In genomic region chrX:129737921-129738320, GRCh38 we compare ENCODE assay signal across 10 cellular contexts. TPM values are rescaled to one million over a fixed set of nuclear protein-coding genes. Genes with fewer than 3 reads are reported as not detected.
DNase-seq lines count a peak whose midpoint lies in the region; ATAC-seq, FAIRE-seq and TF ChIP-seq lines count a peak whose summit lies in the region.
"Had no signal": no experiment of that assay in that cellular context is flagged by ENCODE, and none has a peak within 500 bp of the region (broad histone marks: within the 10 kb centered on the region; RNA-seq: fewer than 3 reads in every experiment).

No MANE protein-coding gene starts in this region.

- H3K9me3 ChIP-seq in astrocyte (ENCODE audit: insufficient read depth, low read depth, low read length): no peaks in the 10 kb centered on the region
- no peaks in the 10 kb centered on the region for H3K9me3 ChIP-seq in H9 (ENCODE audit: control insufficient read depth, low read depth, low read length)

- H3K27ac Mint-ChIP-seq in astrocyte (ENCODE audit: unreplicated experiment) (no peak overlapping the region), H9 (no peak overlapping the region)

- H3K56ac ChIP-seq in H9 (ENCODE audit: insufficient read length, low read depth, low read length): no peak overlapping the region

- H3K4me3 Mint-ChIP-seq in astrocyte (ENCODE audit: unreplicated experiment) (no peak overlapping the region), H9 (0 out of 5 replicates have a peak overlapping the region, but pooled peaks of 1 of the 2 experiments have one; percentile 25)
- H3K4me3 Mint-ChIP-seq: CD4-positive, alpha-beta memory T cell had no signal

- H3K4me3 ChIP-seq in ACC112 (ENCODE audit: low read depth, low read length) (no peak overlapping the region), astrocyte (ENCODE audit: insufficient read depth, low read depth, low read length) (no peak overlapping the region)

- H3T11ph ChIP-seq in H9 (ENCODE audit: low read length): no peak overlapping the region

- peaks cover 16% of the 10 kb centered on the region for H3K27me3 Mint-ChIP-seq in astrocyte (ENCODE audit: low read depth, unreplicated experiment)
- peaks cover 28% of the 10 kb centered on the region for H3K27me3 Mint-ChIP-seq in H9 (ENCODE audit: low read depth)
- H3K27me3 Mint-ChIP-seq: CD4-positive, alpha-beta memory T cell had no signal

- H3K9ac ChIP-seq in astrocyte (ENCODE audit: low read length) (no peak overlapping the region), H9 (ENCODE audit: extremely low read depth, insufficient read length, low read length) (no peak overlapping the region)

- H3K36me3 Mint-ChIP-seq in astrocyte (ENCODE audit: low read depth, unreplicated experiment) (no peaks in the 10 kb centered on the region), H9 (ENCODE audit: insufficient read depth in 1 of 3, low read depth in 3 of 3) (no peaks in the 10 kb centered on the region; a peak in 1 of 7 replicates)
- H3K36me3 Mint-ChIP-seq: CD4-positive, alpha-beta memory T cell had no signal

- H2BK120ac ChIP-seq in H9 (ENCODE audit: low read depth, low read length, poor library complexity, severe bottlenecking): no peak overlapping the region

- ATAC-seq in GM21723 (IDR thresholded peaks at IDR 0.05; ENCODE audit: unreplicated experiment) (peak; percentile 44), left colon (peak; percentile 50), GM21528 (IDR thresholded peaks at IDR 0.05; ENCODE audit: low FRiP score, unreplicated experiment) (no peak), GM21360 (IDR thresholded peaks at IDR 0.05; ENCODE audit: unreplicated experiment) (no peak), HG03565 (IDR thresholded peaks at IDR 0.05; ENCODE audit: unreplicated experiment) (no peak)

- H4K20me1 ChIP-seq in astrocyte (ENCODE audit: insufficient read depth, low read length) (no peaks in the 10 kb centered on the region), H9 (ENCODE audit: control insufficient read depth, insufficient read depth, insufficient read length) (no peaks in the 10 kb centered on the region)

- peak; percentile 82 for FAIRE-seq in astrocyte (lab: Jason Lieb, UNC)

- H4K5ac ChIP-seq in H9 (ENCODE audit: insufficient read length, low read depth, low read length): no peak overlapping the region

- peaks cover 3% of the 10 kb centered on the region for H3K4me1 Mint-ChIP-seq in astrocyte (ENCODE audit: low read depth, unreplicated experiment)
- H3K4me1 Mint-ChIP-seq in H9: peaks cover 8 to 27% of the 10 kb centered on the region in 2 experiments

- H3K4me2 ChIP-seq in astrocyte (ENCODE audit: low read length) (no peak overlapping the region), H9 (ENCODE audit: insufficient read depth, insufficient read length, low read length) (no peak overlapping the region)

- no peak overlapping the region for H3K27ac ChIP-seq in ACC112 (ENCODE audit: low read depth, low read length)
- no peak overlapping the region for H3K27ac ChIP-seq in astrocyte (ENCODE audit: low read depth, low read length)
- no peak overlapping the region for H3K27ac ChIP-seq in H9 (ENCODE audit: insufficient read length, low read depth, low read length)

- H3K23ac ChIP-seq in H9 (ENCODE audit: insufficient read length, low read depth, low read length): no peak overlapping the region

- no peak overlapping the region for H2AK5ac ChIP-seq in H9 (ENCODE audit: insufficient read length, low read length)

- TF ChIP-seq CTCF in astrocyte (IDR thresholded peaks at IDR 0.05; ENCODE audit: insufficient read depth, low read depth, low read length) (no peak), H9 (conservative IDR thresholded peaks at IDR 0.05) (no peak)

- H2BK12ac ChIP-seq in H9 (ENCODE audit: insufficient read length, low read depth, low read length): no peak overlapping the region

- DNase-seq in astrocyte (ENCODE audit: low read depth): peak; percentile 35
- no peak for DNase-seq in left colon
- DNase-seq in H9: no peak
- DNase-seq: CD4-positive, alpha-beta memory T cell had no signal

- no peak overlapping the region for H4K91ac ChIP-seq in H9 (ENCODE audit: insufficient read length, low read depth, low read length)

- no peak overlapping the region for H2BK15ac ChIP-seq in H9 (ENCODE audit: low read depth, low read length)

- H3K9me3 Mint-ChIP-seq in astrocyte (ENCODE audit: unreplicated experiment) (no peaks in the 10 kb centered on the region), H9 (peaks cover 0 to 62% of the 10 kb centered on the region in 2 experiments; a peak in 2 of 5 replicates)
- H3K9me3 Mint-ChIP-seq: CD4-positive, alpha-beta memory T cell had no signal

- no peaks in the 10 kb centered on the region for H3K36me3 ChIP-seq in ACC112 (ENCODE audit: insufficient read depth, low read length)
- no peaks in the 10 kb centered on the region for H3K36me3 ChIP-seq in astrocyte (ENCODE audit: insufficient read depth, low read length)

- H3K27me3 ChIP-seq in ACC112 (ENCODE audit: insufficient read depth, low read length) (no peaks in the 10 kb centered on the region), astrocyte (ENCODE audit: insufficient read depth, low read length) (no peaks in the 10 kb centered on the region), H9 (ENCODE audit: insufficient read depth, low read length) (no peaks in the 10 kb centered on the region)

- H3K18ac ChIP-seq in H9 (ENCODE audit: insufficient read length, low read depth, low read length): no peak overlapping the region

- no peak overlapping the region for H3K4ac ChIP-seq in H9 (ENCODE audit: low read depth, low read length)

- no peak overlapping the region for H3K14ac ChIP-seq in H9 (ENCODE audit: insufficient read depth, low read length)

- no peak overlapping the region for H4K8ac ChIP-seq in H9 (replicated peaks; ENCODE audit: insufficient read length, low read depth, low read length)

- WGBS in H9 (ENCODE audit: extremely low coverage, insufficient read length, low lambda C conversion rate): no CpG with 5 or more reads among the region's 5 CpGs

- intact Hi-C loops in left colon (cut with DNase I, micrococcal nuclease): no loop called here

- no peak overlapping the region for H2BK5ac ChIP-seq in H9 (ENCODE audit: insufficient read length, low read length)

- H3K79me2 ChIP-seq in ACC112 (ENCODE audit: control insufficient read depth, insufficient read depth, low read length, unreplicated experiment) (no peaks in the 10 kb centered on the region), astrocyte (ENCODE audit: insufficient read depth, low read length) (no peaks in the 10 kb centered on the region), H9 (ENCODE audit: insufficient read depth, low read length) (no peaks in the 10 kb centered on the region)

- H2BK20ac ChIP-seq in H9 (ENCODE audit: low read depth, low read length, poor library complexity, severe bottlenecking): no peak overlapping the region

- no peaks in the 10 kb centered on the region for H3K79me1 ChIP-seq in H9 (ENCODE audit: insufficient read depth, low read depth, low read length, poor library complexity, severe bottlenecking)

- H2AFZ ChIP-seq in ACC112 (ENCODE audit: low read length, unreplicated experiment): peak overlapping the region; percentile 50
- H2AFZ ChIP-seq in astrocyte (ENCODE audit: low read depth, low read length): no peak overlapping the region
- H2AFZ ChIP-seq in H9 (ENCODE audit: low read length): no peak overlapping the region

- H3K4me1 ChIP-seq in ACC112 (ENCODE audit: control insufficient read depth, insufficient read depth, low read length, unreplicated experiment): peaks cover 8% of the 10 kb centered on the region
- H3K4me1 ChIP-seq in astrocyte (ENCODE audit: insufficient read depth, low read length): no peaks in the 10 kb centered on the region
- H3K4me1 ChIP-seq in H9 (ENCODE audit: insufficient read depth, low read length): no peaks in the 10 kb centered on the region; the same call in 1 of the 2 replicates

- H3K23me2 ChIP-seq in H9 (ENCODE audit: insufficient read length, low read depth, low read length, poor library complexity, severe bottlenecking): no peaks in the 10 kb centered on the region

RNA-seq across cellular contexts. Expression of gene XPNPEP2, which starts 0.9 kb away (rescaled TPM):
- not detected in 2 replicates for total RNA-seq in astrocyte
- 10 to 100 TPM; 11.9 to 22.6 TPM for total RNA-seq in left colon
- total RNA-seq in H9 (2021): 0.11 TPM in 1 of 2 replicates, not detected in the other
- total RNA-seq: NCI-H460 had no signal

RNA-seq across cellular contexts. Expression of gene SASH3, which starts 41.8 kb away (rescaled TPM):
- total RNA-seq in astrocyte (not detected in 2 replicates), left colon (1 to 10 TPM; 1.3 to 7.5 TPM), H9 (2021) (not detected in 2 replicates)
- total RNA-seq: NCI-H460 had no signal

Comparison
In these comparisons a context has a peak if more than half of its experiments do, and no peak if none do; other contexts are left out.
1. ATAC-seq: peak in GM21723 (single experiment) and left colon (single experiment); none in GM21528 (single experiment), GM21360 (single experiment) and HG03565 (single experiment).
2. RNA of gene XPNPEP2, which starts 0.9 kb away (total RNA-seq): 11.9 to 22.6 TPM in left colon; 0.11 TPM in H9 and not detected in astrocyte; every median in the first group is over 10 times any median in the second.